ENCODE assay signal across 1 cellular context in the genomic region with DNA sequence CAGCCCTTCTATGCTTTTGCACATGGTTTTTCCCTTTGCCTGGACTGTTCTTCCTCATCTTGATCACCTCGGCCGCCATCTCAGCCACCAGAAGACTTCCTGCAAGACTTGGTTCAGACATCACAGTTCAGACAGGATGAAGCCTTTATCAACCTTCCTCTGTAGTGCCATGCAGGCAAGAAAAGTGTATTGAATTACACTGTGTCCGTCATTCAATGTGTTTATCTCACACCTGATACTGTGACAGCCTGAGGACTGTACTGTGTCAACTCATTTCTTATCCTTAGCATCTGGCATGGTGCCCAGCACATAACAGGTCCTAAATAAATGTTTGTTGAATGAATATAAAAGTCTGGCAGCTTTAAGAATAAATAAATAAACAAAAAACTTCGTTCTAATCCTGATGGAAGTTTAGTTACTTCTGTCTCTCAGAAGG.
TF ChIP-seq lines count a peak whose summit lies in the region.

No MANE protein-coding gene starts in this region.

TF ChIP-seq in K562, 482 proteins besides CTCF, POLR2A, EP300 and RAD21 (continued from another document and continues in another):
- TF ChIP-seq, protein P1, sequence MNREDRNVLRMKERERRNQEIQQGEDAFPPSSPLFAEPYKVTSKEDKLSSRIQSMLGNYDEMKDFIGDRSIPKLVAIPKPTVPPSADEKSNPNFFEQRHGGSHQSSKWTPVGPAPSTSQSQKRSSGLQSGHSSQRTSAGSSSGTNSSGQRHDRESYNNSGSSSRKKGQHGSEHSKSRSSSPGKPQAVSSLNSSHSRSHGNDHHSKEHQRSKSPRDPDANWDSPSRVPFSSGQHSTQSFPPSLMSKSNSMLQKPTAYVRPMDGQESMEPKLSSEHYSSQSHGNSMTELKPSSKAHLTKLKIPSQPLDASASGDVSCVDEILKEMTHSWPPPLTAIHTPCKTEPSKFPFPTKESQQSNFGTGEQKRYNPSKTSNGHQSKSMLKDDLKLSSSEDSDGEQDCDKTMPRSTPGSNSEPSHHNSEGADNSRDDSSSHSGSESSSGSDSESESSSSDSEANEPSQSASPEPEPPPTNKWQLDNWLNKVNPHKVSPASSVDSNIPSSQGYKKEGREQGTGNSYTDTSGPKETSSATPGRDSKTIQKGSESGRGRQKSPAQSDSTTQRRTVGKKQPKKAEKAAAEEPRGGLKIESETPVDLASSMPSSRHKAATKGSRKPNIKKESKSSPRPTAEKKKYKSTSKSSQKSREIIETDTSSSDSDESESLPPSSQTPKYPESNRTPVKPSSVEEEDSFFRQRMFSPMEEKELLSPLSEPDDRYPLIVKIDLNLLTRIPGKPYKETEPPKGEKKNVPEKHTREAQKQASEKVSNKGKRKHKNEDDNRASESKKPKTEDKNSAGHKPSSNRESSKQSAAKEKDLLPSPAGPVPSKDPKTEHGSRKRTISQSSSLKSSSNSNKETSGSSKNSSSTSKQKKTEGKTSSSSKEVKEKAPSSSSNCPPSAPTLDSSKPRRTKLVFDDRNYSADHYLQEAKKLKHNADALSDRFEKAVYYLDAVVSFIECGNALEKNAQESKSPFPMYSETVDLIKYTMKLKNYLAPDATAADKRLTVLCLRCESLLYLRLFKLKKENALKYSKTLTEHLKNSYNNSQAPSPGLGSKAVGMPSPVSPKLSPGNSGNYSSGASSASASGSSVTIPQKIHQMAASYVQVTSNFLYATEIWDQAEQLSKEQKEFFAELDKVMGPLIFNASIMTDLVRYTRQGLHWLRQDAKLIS (CRISPR knock-in tag; IDR thresholded peaks at IDR 0.05), result no peak
- TF ChIP-seq, protein P2, sequence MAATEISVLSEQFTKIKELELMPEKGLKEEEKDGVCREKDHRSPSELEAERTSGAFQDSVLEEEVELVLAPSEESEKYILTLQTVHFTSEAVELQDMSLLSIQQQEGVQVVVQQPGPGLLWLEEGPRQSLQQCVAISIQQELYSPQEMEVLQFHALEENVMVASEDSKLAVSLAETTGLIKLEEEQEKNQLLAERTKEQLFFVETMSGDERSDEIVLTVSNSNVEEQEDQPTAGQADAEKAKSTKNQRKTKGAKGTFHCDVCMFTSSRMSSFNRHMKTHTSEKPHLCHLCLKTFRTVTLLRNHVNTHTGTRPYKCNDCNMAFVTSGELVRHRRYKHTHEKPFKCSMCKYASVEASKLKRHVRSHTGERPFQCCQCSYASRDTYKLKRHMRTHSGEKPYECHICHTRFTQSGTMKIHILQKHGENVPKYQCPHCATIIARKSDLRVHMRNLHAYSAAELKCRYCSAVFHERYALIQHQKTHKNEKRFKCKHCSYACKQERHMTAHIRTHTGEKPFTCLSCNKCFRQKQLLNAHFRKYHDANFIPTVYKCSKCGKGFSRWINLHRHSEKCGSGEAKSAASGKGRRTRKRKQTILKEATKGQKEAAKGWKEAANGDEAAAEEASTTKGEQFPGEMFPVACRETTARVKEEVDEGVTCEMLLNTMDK (IDR thresholded peaks at IDR 0.05; ENCODE audit: borderline replicate concordance, insufficient read depth, low read depth, low read length, poor library complexity, severe bottlenecking), result no peak
- TF ChIP-seq LARP7 (IDR thresholded peaks at IDR 0.05), result no peak
- TF ChIP-seq, protein P3, sequence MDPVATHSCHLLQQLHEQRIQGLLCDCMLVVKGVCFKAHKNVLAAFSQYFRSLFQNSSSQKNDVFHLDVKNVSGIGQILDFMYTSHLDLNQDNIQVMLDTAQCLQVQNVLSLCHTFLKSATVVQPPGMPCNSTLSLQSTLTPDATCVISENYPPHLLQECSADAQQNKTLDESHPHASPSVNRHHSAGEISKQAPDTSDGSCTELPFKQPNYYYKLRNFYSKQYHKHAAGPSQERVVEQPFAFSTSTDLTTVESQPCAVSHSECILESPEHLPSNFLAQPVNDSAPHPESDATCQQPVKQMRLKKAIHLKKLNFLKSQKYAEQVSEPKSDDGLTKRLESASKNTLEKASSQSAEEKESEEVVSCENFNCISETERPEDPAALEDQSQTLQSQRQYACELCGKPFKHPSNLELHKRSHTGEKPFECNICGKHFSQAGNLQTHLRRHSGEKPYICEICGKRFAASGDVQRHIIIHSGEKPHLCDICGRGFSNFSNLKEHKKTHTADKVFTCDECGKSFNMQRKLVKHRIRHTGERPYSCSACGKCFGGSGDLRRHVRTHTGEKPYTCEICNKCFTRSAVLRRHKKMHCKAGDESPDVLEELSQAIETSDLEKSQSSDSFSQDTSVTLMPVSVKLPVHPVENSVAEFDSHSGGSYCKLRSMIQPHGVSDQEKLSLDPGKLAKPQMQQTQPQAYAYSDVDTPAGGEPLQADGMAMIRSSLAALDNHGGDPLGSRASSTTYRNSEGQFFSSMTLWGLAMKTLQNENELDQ (CRISPR knock-in tag; IDR thresholded peaks at IDR 0.05; ENCODE audit: borderline replicate concordance), result no peak
- TF ChIP-seq, protein P4, sequence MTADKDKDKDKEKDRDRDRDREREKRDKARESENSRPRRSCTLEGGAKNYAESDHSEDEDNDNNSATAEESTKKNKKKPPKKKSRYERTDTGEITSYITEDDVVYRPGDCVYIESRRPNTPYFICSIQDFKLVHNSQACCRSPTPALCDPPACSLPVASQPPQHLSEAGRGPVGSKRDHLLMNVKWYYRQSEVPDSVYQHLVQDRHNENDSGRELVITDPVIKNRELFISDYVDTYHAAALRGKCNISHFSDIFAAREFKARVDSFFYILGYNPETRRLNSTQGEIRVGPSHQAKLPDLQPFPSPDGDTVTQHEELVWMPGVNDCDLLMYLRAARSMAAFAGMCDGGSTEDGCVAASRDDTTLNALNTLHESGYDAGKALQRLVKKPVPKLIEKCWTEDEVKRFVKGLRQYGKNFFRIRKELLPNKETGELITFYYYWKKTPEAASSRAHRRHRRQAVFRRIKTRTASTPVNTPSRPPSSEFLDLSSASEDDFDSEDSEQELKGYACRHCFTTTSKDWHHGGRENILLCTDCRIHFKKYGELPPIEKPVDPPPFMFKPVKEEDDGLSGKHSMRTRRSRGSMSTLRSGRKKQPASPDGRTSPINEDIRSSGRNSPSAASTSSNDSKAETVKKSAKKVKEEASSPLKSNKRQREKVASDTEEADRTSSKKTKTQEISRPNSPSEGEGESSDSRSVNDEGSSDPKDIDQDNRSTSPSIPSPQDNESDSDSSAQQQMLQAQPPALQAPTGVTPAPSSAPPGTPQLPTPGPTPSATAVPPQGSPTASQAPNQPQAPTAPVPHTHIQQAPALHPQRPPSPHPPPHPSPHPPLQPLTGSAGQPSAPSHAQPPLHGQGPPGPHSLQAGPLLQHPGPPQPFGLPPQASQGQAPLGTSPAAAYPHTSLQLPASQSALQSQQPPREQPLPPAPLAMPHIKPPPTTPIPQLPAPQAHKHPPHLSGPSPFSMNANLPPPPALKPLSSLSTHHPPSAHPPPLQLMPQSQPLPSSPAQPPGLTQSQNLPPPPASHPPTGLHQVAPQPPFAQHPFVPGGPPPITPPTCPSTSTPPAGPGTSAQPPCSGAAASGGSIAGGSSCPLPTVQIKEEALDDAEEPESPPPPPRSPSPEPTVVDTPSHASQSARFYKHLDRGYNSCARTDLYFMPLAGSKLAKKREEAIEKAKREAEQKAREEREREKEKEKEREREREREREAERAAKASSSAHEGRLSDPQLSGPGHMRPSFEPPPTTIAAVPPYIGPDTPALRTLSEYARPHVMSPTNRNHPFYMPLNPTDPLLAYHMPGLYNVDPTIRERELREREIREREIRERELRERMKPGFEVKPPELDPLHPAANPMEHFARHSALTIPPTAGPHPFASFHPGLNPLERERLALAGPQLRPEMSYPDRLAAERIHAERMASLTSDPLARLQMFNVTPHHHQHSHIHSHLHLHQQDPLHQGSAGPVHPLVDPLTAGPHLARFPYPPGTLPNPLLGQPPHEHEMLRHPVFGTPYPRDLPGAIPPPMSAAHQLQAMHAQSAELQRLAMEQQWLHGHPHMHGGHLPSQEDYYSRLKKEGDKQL (CRISPR knock-in tag; IDR thresholded peaks at IDR 0.05; ENCODE audit: borderline replicate concordance), result no peak
- TF ChIP-seq ZNF79 (CRISPR knock-in tag; IDR thresholded peaks at IDR 0.05; ENCODE audit: low read depth), result no peak
- TF ChIP-seq CGGBP1 (CRISPR knock-in tag; IDR thresholded peaks at IDR 0.05), result no peak
- TF ChIP-seq SIX5 (IDR thresholded peaks at IDR 0.05; ENCODE audit: borderline replicate concordance in 1 of 2, insufficient read depth in 1 of 2, low read depth in 1 of 2, low read length in 2 of 2), result no peak
- peak; percentile 91 for TF ChIP-seq MEIS2 (IDR thresholded peaks at IDR 0.05; ENCODE audit: partially characterized antibody)
- no peak for TF ChIP-seq ZBED1 (IDR thresholded peaks at IDR 0.05)
- no peak for TF ChIP-seq DNMT1 (IDR thresholded peaks at IDR 0.05)
- TF ChIP-seq DPF2 (IDR thresholded peaks at IDR 0.05), result peak; percentile 84
- no peak for TF ChIP-seq CHD1 (IDR thresholded peaks at IDR 0.05; ENCODE audit: low read length)
- TF ChIP-seq ZC3H8 (IDR thresholded peaks at IDR 0.05), result no peak
- no peak for TF ChIP-seq CSDE1 (IDR thresholded peaks at IDR 0.05)
- TF ChIP-seq MAFG (tag; conservative IDR thresholded peaks at IDR 0.05), result no peak
- no peak for TF ChIP-seq PCBP2 (IDR thresholded peaks at IDR 0.05; ENCODE audit: low read depth, low read length, poor library complexity, severe bottlenecking)
- TF ChIP-seq CCNT2 (IDR thresholded peaks at IDR 0.05; ENCODE audit: borderline replicate concordance, extremely low read depth, insufficient read length, low read depth, low read length), result peak; percentile 40
- TF ChIP-seq FOS (IDR thresholded peaks at IDR 0.05; ENCODE audit: extremely low read depth, insufficient read length), result no peak
- TF ChIP-seq DACH1 (IDR thresholded peaks at IDR 0.05; ENCODE audit: partially characterized antibody), result no peak
- no peak for TF ChIP-seq KLF10 (CRISPR knock-in tag; IDR thresholded peaks at IDR 0.05)
- TF ChIP-seq CBX1 (IDR thresholded peaks at IDR 0.05; ENCODE audit: low read depth), result no peak
- no peak for TF ChIP-seq ETV6 (IDR thresholded peaks at IDR 0.05; ENCODE audit: borderline replicate concordance in 1 of 2, low read depth in 2 of 2, low read length in 1 of 2)
- no peak for TF ChIP-seq ETV6 (CRISPR knock-in tag; IDR thresholded peaks at IDR 0.05; ENCODE audit: borderline replicate concordance)
- no peak for TF ChIP-seq ZBTB33 (CRISPR knock-in tag; IDR thresholded peaks at IDR 0.05)
- TF ChIP-seq PREB (CRISPR knock-in tag; IDR thresholded peaks at IDR 0.05), result no peak
- no peak for TF ChIP-seq CHD4 (IDR thresholded peaks at IDR 0.05; ENCODE audit: insufficient read depth, insufficient replicate concordance, low read depth, low read length, poor library complexity, severe bottlenecking)
- TF ChIP-seq E2F3 (CRISPR knock-in tag; IDR thresholded peaks at IDR 0.05), result no peak
- no peak for TF ChIP-seq DDX20 (tag; IDR thresholded peaks at IDR 0.05; ENCODE audit: low read depth)
- TF ChIP-seq ZNF589 (CRISPR knock-in tag; IDR thresholded peaks at IDR 0.05; ENCODE audit: low read depth), result no peak
- TF ChIP-seq ZNF3 (CRISPR knock-in tag; IDR thresholded peaks at IDR 0.05), result peak; percentile 88
- no peak for TF ChIP-seq ESRRA (IDR thresholded peaks at IDR 0.05; ENCODE audit: borderline replicate concordance, low read depth)
- TF ChIP-seq CHD2 (IDR thresholded peaks at IDR 0.05; ENCODE audit: low read depth, low read length), result no peak
- TF ChIP-seq POU5F1 (IDR thresholded peaks at IDR 0.05; ENCODE audit: borderline replicate concordance, low read depth, low read length, partially characterized antibody), result no peak
- no peak for TF ChIP-seq SLC30A9 (CRISPR knock-in tag; IDR thresholded peaks at IDR 0.05)
- no peak for TF ChIP-seq NELFE (IDR thresholded peaks at IDR 0.05; ENCODE audit: insufficient read depth, insufficient read length)
- no peak for TF ChIP-seq SIN3A (IDR thresholded peaks at IDR 0.05; ENCODE audit: borderline replicate concordance in 2 of 2, control insufficient read depth in 1 of 2, low read depth in 2 of 2, low read length in 2 of 2)
- no peak for TF ChIP-seq FOXJ2 (tag; IDR thresholded peaks at IDR 0.05)
- TF ChIP-seq C11orf30 (IDR thresholded peaks at IDR 0.05; ENCODE audit: low read depth), result no peak
- TF ChIP-seq ILF3 (IDR thresholded peaks at IDR 0.05; ENCODE audit: borderline replicate concordance), result no peak
- no peak for TF ChIP-seq MAX (CRISPR knock-in tag; IDR thresholded peaks at IDR 0.05)
- no peak for TF ChIP-seq MECOM (CRISPR knock-in tag; IDR thresholded peaks at IDR 0.05)
- no peak for TF ChIP-seq SIN3B (IDR thresholded peaks at IDR 0.05; ENCODE audit: low read depth)
- TF ChIP-seq XRCC3 (IDR thresholded peaks at IDR 0.05), result no peak
- no peak for TF ChIP-seq LEF1 (IDR thresholded peaks at IDR 0.05)
- TF ChIP-seq MIER1 (IDR thresholded peaks at IDR 0.05; ENCODE audit: low read depth), result no peak
- TF ChIP-seq MAZ (CRISPR knock-in tag; conservative IDR thresholded peaks at IDR 0.05 in 1 of 2, IDR thresholded peaks at IDR 0.05 in 1 of 2), result no peak
- no peak for TF ChIP-seq SETDB1 (IDR thresholded peaks at IDR 0.05; ENCODE audit: low read length)
- no peak for TF ChIP-seq MBD2 (IDR thresholded peaks at IDR 0.05; ENCODE audit: borderline replicate concordance, low read depth)
- no peak for TF ChIP-seq STAT5B (CRISPR knock-in tag; IDR thresholded peaks at IDR 0.05)
- no peak for TF ChIP-seq PURB (CRISPR knock-in tag; IDR thresholded peaks at IDR 0.05; ENCODE audit: low read depth)
- TF ChIP-seq ZBTB8A (IDR thresholded peaks at IDR 0.05; ENCODE audit: partially characterized antibody), result no peak
- TF ChIP-seq GABPA (tag; conservative IDR thresholded peaks at IDR 0.05; ENCODE audit: low read depth), result no peak
- TF ChIP-seq GATAD2A (IDR thresholded peaks at IDR 0.05), result no peak
